In genomic region chr17:15847447-15848213, GRCh38 we compare ENCODE assay signal across 8 cellular contexts.
DNase-seq lines count a peak whose midpoint lies in the region; ATAC-seq, FAIRE-seq and TF ChIP-seq lines count a peak whose summit lies in the region.
"Not testable (repeated sequence)": the region's sequence is repeated elsewhere in the genome, so short reads cannot be mapped to it uniquely, and the experiment has no call there.

No MANE protein-coding gene starts in this region.

- H3K9me1 ChIP-seq in K562 (ENCODE audit: control insufficient read depth, insufficient read depth, low read length), result not testable (repeated sequence)

- not testable (repeated sequence) for H2AFZ ChIP-seq in K562 (ENCODE audit: low read depth, low read length); fibroblast of lung (ENCODE audit: low read length); hepatocyte

- not testable (repeated sequence) for H3K27me3 ChIP-seq in K562 (ENCODE audit: control insufficient read depth in 2 of 2, insufficient read depth in 2 of 2, low read length in 2 of 2); fibroblast of lung (ENCODE audit: control insufficient read depth, insufficient read depth, low read length); hepatocyte; transverse colon

- in situ Hi-C loops in K562 (cut with MboI), result not testable (repeated sequence)
- in situ Hi-C loops in transverse colon (cut with MboI; ENCODE audit: low pct_ligation_motif_present in 1 of 4, low pct_unique_long_range_greater_than_20kb in 1 of 4, low sequenced_read_pairs in 3 of 4), result loop anchor here in 2 of 4 donors (25.0 kb wide), 1 partner anchor 90 kb away; the partner anchor contains the start of gene ADORA2B (in 2 of the 2)

- H3K36me3 ChIP-seq in K562 (ENCODE audit: control insufficient read depth, insufficient read depth, low read length); fibroblast of lung (ENCODE audit: control insufficient read depth, insufficient read depth, low read length); hepatocyte (replicated peaks; ENCODE audit: insufficient read depth, low read depth); mucosa of descending colon (ENCODE audit: low read depth); transverse colon: not testable (repeated sequence)

- not testable (repeated sequence) for H4K20me1 ChIP-seq in K562 (replicated peaks; ENCODE audit: control insufficient read depth, insufficient read depth, low read length); fibroblast of lung (ENCODE audit: control insufficient read depth, extremely low read depth, insufficient read depth, low read length); hepatocyte (ENCODE audit: insufficient read depth, poor library complexity, severe bottlenecking)

- FAIRE-seq in D721Med (lab: Jason Lieb, UNC), result peak; percentile 78
- FAIRE-seq in H54 (lab: Jason Lieb, UNC), result peak; percentile 73
- FAIRE-seq in K562 (lab: Jason Lieb, UNC), result peak; percentile 59

- not testable (repeated sequence) for DNase-seq in D721Med (ENCODE audit: insufficient read length, low spot score); H54 (ENCODE audit: insufficient read length, low spot score); K562 (ENCODE audit: extremely low read depth in 1 of 4, low spot score in 3 of 4); mucosa of descending colon; transverse colon
- peak; percentile 13 for DNase-seq in OCI-M1 (lab: John Stamatoyannopoulos, UW)
- peak; percentile 73 for DNase-seq in fibroblast of lung (ENCODE audit: low read depth in 2 of 2)
- DNase-seq in hepatocyte (ENCODE audit: low spot score), result peak; percentile 13

- TF ChIP-seq RAD21 in K562 (CRISPR knock-in tag; conservative IDR thresholded peaks at IDR 0.05 in 1 of 2, IDR thresholded peaks at IDR 0.05 in 1 of 2), result not testable (repeated sequence)

- POLR2A ChIA-PET in K562 (lab: Yijun Ruan, JAX), result not testable (repeated sequence)

- H3K4me1 ChIP-seq in K562 (replicated peaks in 1 of 2; ENCODE audit: control insufficient read depth in 2 of 2, insufficient read depth in 2 of 2, low read length in 2 of 2); fibroblast of lung (ENCODE audit: control insufficient read depth, extremely low read depth, insufficient read depth, low read length); hepatocyte (ENCODE audit: insufficient read depth); mucosa of descending colon (ENCODE audit: low read depth); transverse colon: not testable (repeated sequence)

- H3K4me2 ChIP-seq in K562 (ENCODE audit: insufficient read depth, low read length); fibroblast of lung (ENCODE audit: extremely low read depth, insufficient read depth, low read length): not testable (repeated sequence)
- H3K4me2 ChIP-seq in hepatocyte, result peak overlapping the region; percentile 41

- 18% methylated on average over 3 of the region's 5 CpGs for WGBS in K562 (ENCODE audit: insufficient coverage, low coverage, missing lambda C conversion rate)
- 17% methylated on average over 4 of the region's 5 CpGs for WGBS in hepatocyte (ENCODE audit: low lambda C conversion rate, missing lambda C conversion rate)
- 6 to 23% methylated on average over 2 to 5 of the region's 5 CpGs for WGBS in transverse colon (ENCODE audit: low coverage in 1 of 2), 2 donors

- ATAC-seq in K562 (peak; percentile 67), mucosa of descending colon (peak; percentile 98)

- not testable (repeated sequence) for H3K9me3 ChIP-seq in K562 (replicated peaks; ENCODE audit: control insufficient read depth, insufficient read depth, low read depth, low read length); fibroblast of lung (ENCODE audit: control insufficient read depth, insufficient read depth, low read depth, low read length); hepatocyte (ENCODE audit: low read depth); mucosa of descending colon; transverse colon

- TF ChIP-seq CTCF in D721Med (IDR thresholded peaks at IDR 0.05; ENCODE audit: insufficient read depth, missing control alignments); K562 (IDR thresholded peaks at IDR 0.05 in 2 of 3, conservative IDR thresholded peaks at IDR 0.05 in 1 of 3; ENCODE audit: insufficient read depth in 2 of 3, low read depth in 1 of 3, low read length in 3 of 3); fibroblast of lung (conservative IDR thresholded peaks at IDR 0.05 in 1 of 2, IDR thresholded peaks at IDR 0.05 in 1 of 2; ENCODE audit: low read depth in 1 of 2, low read length in 2 of 2); hepatocyte (IDR thresholded peaks at IDR 0.05; ENCODE audit: poor library complexity); mucosa of descending colon (IDR thresholded peaks at IDR 0.05); transverse colon (IDR thresholded peaks at IDR 0.05): not testable (repeated sequence)

- H3K9ac ChIP-seq in K562 (ENCODE audit: insufficient read depth in 1 of 2, low read depth in 2 of 2, low read length in 2 of 2); fibroblast of lung (ENCODE audit: insufficient read depth, low read length): not testable (repeated sequence)

- H3K9me2 ChIP-seq in hepatocyte (replicated peaks; ENCODE audit: insufficient read depth), result not testable (repeated sequence)

- not testable (repeated sequence) for H3K27ac ChIP-seq in K562 (ENCODE audit: extremely low read depth, low read depth, low read length); fibroblast of lung (ENCODE audit: insufficient read depth, low read length)
- H3K27ac ChIP-seq in hepatocyte (peak overlapping the region; percentile 72), transverse colon (peak overlapping the region in 3 of 4 donors; percentile 35 to 40 (median 36))

- not testable (repeated sequence) for BruUV-seq in K562 (replicated peaks; lab: Mats Ljungman, UMichigan)

- CTCF ChIA-PET in K562 (lab: Yijun Ruan, JAX; ENCODE audit: low intra/inter-chr PET ratio), result not testable (repeated sequence)

- not testable (repeated sequence) for TF ChIP-seq POLR2A in H54 (IDR thresholded peaks at IDR 0.05; ENCODE audit: low read depth, low read length); K562 (conservative IDR thresholded peaks at IDR 0.05); transverse colon (IDR thresholded peaks at IDR 0.05)

- intact Hi-C loops in K562 (cut with micrococcal nuclease); mucosa of descending colon (cut with DNase I, micrococcal nuclease); transverse colon (cut with DNase I; ENCODE audit: low total_unique reads): not testable (repeated sequence)

- TF ChIP-seq EP300 in K562 (IDR thresholded peaks at IDR 0.05; ENCODE audit: low read length); transverse colon (IDR thresholded peaks at IDR 0.05; ENCODE audit: low read depth): not testable (repeated sequence)

- H3K79me2 ChIP-seq in K562 (ENCODE audit: control insufficient read depth, insufficient read depth, low read length); fibroblast of lung (ENCODE audit: control insufficient read depth, insufficient read depth, low read length); hepatocyte: not testable (repeated sequence)

- not testable (repeated sequence) for H3K4me3 ChIP-seq in K562; fibroblast of lung (replicated peaks in 1 of 4; ENCODE audit: control extremely low read depth in 1 of 4, insufficient read depth in 1 of 4, low read depth in 3 of 4, low read length in 4 of 4); hepatocyte; mucosa of descending colon; transverse colon
